ENCODE assay signal across 8 cellular contexts in genomic region chr5:50966986-50967385, GRCh38.
DNase-seq lines count a peak whose midpoint lies in the region; ATAC-seq and TF ChIP-seq lines count a peak whose summit lies in the region.

No MANE protein-coding gene starts in this region.

- no peak overlapping the region for H3K27ac Mint-ChIP-seq in activated naive CD8-positive, alpha-beta T cell

- DNase-seq in heart right ventricle, result no peak
- DNase-seq in left ventricle myocardium superior, result no peak
- DNase-seq in mucosa of descending colon, result no peak
- DNase-seq in tibial artery, result no peak
- no peak for DNase-seq in glomerular visceral epithelial cell (ENCODE audit: extremely low spot score)
- no peak for DNase-seq in HuH-7.5 (ENCODE audit: low spot score)
- no peak for DNase-seq in activated CD4-positive, alpha-beta T cell treated with anti-CD3 and anti-CD28 coated beads, Interleukin-2, amount 50 U/mL, for 48 hours

- H3K27me3 ChIP-seq in heart right ventricle, result peaks cover 27 to 100% (median 95%) of the 10 kb centered on the region in 7 donors
- H3K27me3 ChIP-seq in tibial artery, result peaks cover 6 to 90% of the 10 kb centered on the region in 2 donors

- H3K9me3 ChIP-seq in heart right ventricle, result no peaks in the 10 kb centered on the region
- no peaks in the 10 kb centered on the region for H3K9me3 ChIP-seq in mucosa of descending colon
- no peaks in the 10 kb centered on the region for H3K9me3 ChIP-seq in tibial artery

- no peak overlapping the region for H3K27ac ChIP-seq in heart right ventricle
- no peak overlapping the region for H3K27ac ChIP-seq in tibial artery

- 5 to 9% methylated on average over 7 of the region's 7 CpGs for WGBS in heart right ventricle, 2 donors

- peaks cover 3 to 56% (median 43%) of the 10 kb centered on the region in 9 donors for H3K4me1 ChIP-seq in heart right ventricle
- H3K4me1 ChIP-seq in mucosa of descending colon (ENCODE audit: low read depth), result peaks cover 20% of the 10 kb centered on the region
- H3K4me1 ChIP-seq in tibial artery, result peaks cover 0 to 54% (median 44%) of the 10 kb centered on the region in 4 donors

- H3K4me3 ChIP-seq in heart right ventricle (peak overlapping the region in 9 of 10 donors; percentile 18 to 54 (median 44)), mucosa of descending colon (no peak overlapping the region), tibial artery (peak overlapping the region; percentile 38 to 52)

- H3K4me1 Mint-ChIP-seq in activated naive CD8-positive, alpha-beta T cell (ENCODE audit: low read depth), result peaks cover 53% of the 10 kb centered on the region

- no peaks in the 10 kb centered on the region for H3K36me3 Mint-ChIP-seq in activated naive CD8-positive, alpha-beta T cell

- H3K9me3 Mint-ChIP-seq in activated naive CD8-positive, alpha-beta T cell (ENCODE audit: low read depth), result no peaks in the 10 kb centered on the region

- H3K27me3 Mint-ChIP-seq in activated naive CD8-positive, alpha-beta T cell, result peaks cover 58% of the 10 kb centered on the region

- peak overlapping the region; percentile 48 for H3K4me3 Mint-ChIP-seq in activated naive CD8-positive, alpha-beta T cell

- H3K36me3 ChIP-seq in heart right ventricle, result no peaks in the 10 kb centered on the region
- no peaks in the 10 kb centered on the region for H3K36me3 ChIP-seq in mucosa of descending colon (ENCODE audit: low read depth)
- H3K36me3 ChIP-seq in tibial artery, result no peaks in the 10 kb centered on the region

- ATAC-seq in heart right ventricle (no peak), left ventricle myocardium superior (no peak), mucosa of descending colon (peak; percentile 28)

- intact Hi-C loops in heart right ventricle (cut with DNase I) (loop anchor here in 5 of 10 donors (5.0 to 10.0 kb wide), 4 partner anchors 1038 to 1695 kb away; no protein-coding TSS in a partner anchor), left ventricle myocardium superior (cut with micrococcal nuclease) (no loop called here), mucosa of descending colon (cut with DNase I, micrococcal nuclease) (loop anchor here in 1 of 2 donors (10.0 kb wide), 1 partner anchor 1688 kb away; no protein-coding TSS in a partner anchor), tibial artery (cut with DNase I; ENCODE audit: low total_unique reads) (loop anchor here (10.0 kb wide), 1 partner anchor 1688 kb away; no protein-coding TSS in a partner anchor)

- TF ChIP-seq CTCF in heart right ventricle (IDR thresholded peaks at IDR 0.05) (no peak), mucosa of descending colon (IDR thresholded peaks at IDR 0.05) (no peak), tibial artery (IDR thresholded peaks at IDR 0.05) (no peak)
